ENCODE assay signal across 1 cellular context in genomic region chr10:131396108-131397010, GRCh38.
TF ChIP-seq lines count a peak whose summit lies in the region.

No MANE protein-coding gene starts in this region.

TF ChIP-seq in SK-N-SH, 30 proteins besides CTCF, POLR2A, EP300 and RAD21 (continued from another document):
- TF ChIP-seq REST (IDR thresholded peaks at IDR 0.05; ENCODE audit: low read depth, low read length) (no peak), GATA2 (CRISPR knock-in tag; IDR thresholded peaks at IDR 0.05) (no peak), FOXJ3 (CRISPR knock-in tag; IDR thresholded peaks at IDR 0.05) (no peak), CHD2 (IDR thresholded peaks at IDR 0.05; ENCODE audit: low read length, partially characterized antibody) (no peak), GABPA (IDR thresholded peaks at IDR 0.05; ENCODE audit: low read depth) (no peak), TAF1 (IDR thresholded peaks at IDR 0.05; ENCODE audit: borderline replicate concordance, low read depth, low read length) (no peak), FOSL2 (IDR thresholded peaks at IDR 0.05; ENCODE audit: borderline replicate concordance, low read depth) (no peak), NFIC (IDR thresholded peaks at IDR 0.05; ENCODE audit: borderline replicate concordance) (no peak), PBX3 (IDR thresholded peaks at IDR 0.05) (no peak), NRF1 (IDR thresholded peaks at IDR 0.05; ENCODE audit: low read depth, low read length) (no peak), USF1 (IDR thresholded peaks at IDR 0.05; ENCODE audit: borderline replicate concordance, low read depth) (no peak)
